8 cellular contexts compared by ENCODE assay signal in the genomic region with DNA sequence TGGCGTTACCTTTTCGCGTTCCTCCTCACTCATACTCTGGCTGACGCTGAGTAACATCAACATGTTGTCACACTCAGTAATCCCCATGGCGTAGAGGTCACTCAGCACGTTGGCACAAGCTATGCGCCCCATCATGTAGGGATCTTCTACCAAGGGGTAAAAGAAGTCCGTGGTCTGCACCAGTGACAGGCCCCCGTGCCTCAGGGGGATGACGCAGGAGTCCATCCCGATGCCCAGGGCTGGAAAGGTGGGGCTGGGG. TPM values are rescaled to one million over a fixed set of nuclear protein-coding genes. Genes with fewer than 3 reads are reported as not detected.
DNase-seq lines count a peak whose midpoint lies in the region; ATAC-seq and TF ChIP-seq lines count a peak whose summit lies in the region.

No MANE protein-coding gene starts in this region.

- no peak for DNase-seq in activated CD4-positive, alpha-beta T cell treated with anti-CD3 and anti-CD28 coated beads, Interleukin-2, amount 10 ng/mL, durations not matched to agents 7 days and 5 days
- no peak for DNase-seq in activated CD4-positive, alpha-beta T cell treated with anti-CD3 and anti-CD28 coated beads for 4 hours
- DNase-seq in activated CD4-positive, alpha-beta memory T cell treated with anti-CD3 and anti-CD28 coated beads for 36 hours = no peak
- DNase-seq in immature natural killer cell = no peak
- no peak for DNase-seq in thoracic aorta (ENCODE audit: low spot score)
- DNase-seq in stimulated activated CD4-positive, alpha-beta T cell treated with anti-CD3 and anti-CD28 coated beads, Interleukin-2, amount 100 ng/mL, for 24 hours = no peak
- no peak for DNase-seq in stimulated activated CD4-positive, alpha-beta T cell treated with anti-CD3 and anti-CD28 coated beads, Interleukin-2, amount 100 ng/mL, for 48 hours

- H3K36me3 ChIP-seq in thoracic aorta = no peaks in the 10 kb centered on the region

- H3K4me3 ChIP-seq in thoracic aorta = peak overlapping the region; percentile 82

- peaks cover 56% of the 10 kb centered on the region for H3K4me1 Mint-ChIP-seq in activated CD4-positive, alpha-beta T cell treated with anti-CD3 and anti-CD28 coated beads, Interleukin-2, amount 10 ng/mL, durations not matched to agents 7 days and 5 days
- peaks cover 33% of the 10 kb centered on the region for H3K4me1 Mint-ChIP-seq in activated CD4-positive, alpha-beta memory T cell treated with anti-CD3 and anti-CD28 coated beads for 36 hours (ENCODE audit: low read depth)
- H3K4me1 Mint-ChIP-seq in immature natural killer cell = peaks cover 37 to 44% of the 10 kb centered on the region in 2 donors

- H3K27ac Mint-ChIP-seq in activated CD4-positive, alpha-beta T cell treated with anti-CD3 and anti-CD28 coated beads, Interleukin-2, amount 10 ng/mL, durations not matched to agents 7 days and 5 days = peak overlapping the region; percentile 75
- peak overlapping the region; percentile 74 for H3K27ac Mint-ChIP-seq in activated CD4-positive, alpha-beta memory T cell treated with anti-CD3 and anti-CD28 coated beads for 36 hours
- H3K27ac Mint-ChIP-seq in immature natural killer cell = peak overlapping the region; percentile 62 to 86 (median 83)

- intact Hi-C loops in activated CD4-positive, alpha-beta memory T cell treated with anti-CD3 and anti-CD28 coated beads for 36 hours (cut with micrococcal nuclease) = loop anchor here (1.0 to 5.0 kb wide), 5 partner anchors 11 to 90 kb away; a partner anchor contains a TSS

- POLR2A ChIA-PET in activated CD4-positive, alpha-beta T cell treated with anti-CD3 and anti-CD28 coated beads, Interleukin-2, amount 10 ng/mL, durations not matched to agents 7 days and 5 days (lab: Charles Lee) = interaction anchor here (1.0 kb wide), 1 partner anchor 27 kb away, joined by 3 read pairs; no protein-coding TSS in a partner anchor
- POLR2A ChIA-PET in activated CD4-positive, alpha-beta memory T cell treated with anti-CD3 and anti-CD28 coated beads for 36 hours (lab: Charles Lee) = interaction anchor here (1.3 to 3.4 kb wide), 6 partner anchors 9 to 28 kb away, joined by 4 to 23 read pairs (median 6); a partner anchor contains a TSS

- TF ChIP-seq CTCF in thoracic aorta (IDR thresholded peaks at IDR 0.05) = no peak

- H3K36me3 Mint-ChIP-seq in activated CD4-positive, alpha-beta T cell treated with anti-CD3 and anti-CD28 coated beads, Interleukin-2, amount 10 ng/mL, durations not matched to agents 7 days and 5 days (ENCODE audit: low read depth) = peaks cover 32% of the 10 kb centered on the region
- peaks cover 27% of the 10 kb centered on the region for H3K36me3 Mint-ChIP-seq in activated CD4-positive, alpha-beta memory T cell treated with anti-CD3 and anti-CD28 coated beads for 36 hours
- peaks cover 6 to 14% (median 12%) of the 10 kb centered on the region in 3 donors for H3K36me3 Mint-ChIP-seq in immature natural killer cell

- H3K27ac ChIP-seq in thoracic aorta = peak overlapping the region; percentile 85 to 88

- H3K4me1 ChIP-seq in thoracic aorta (ENCODE audit: control insufficient read depth in 1 of 2, low read depth in 2 of 2) = peaks cover 9 to 20% of the 10 kb centered on the region in 2 donors

- no peaks in the 10 kb centered on the region for H3K9me3 Mint-ChIP-seq in activated CD4-positive, alpha-beta T cell treated with anti-CD3 and anti-CD28 coated beads, Interleukin-2, amount 10 ng/mL, durations not matched to agents 7 days and 5 days
- H3K9me3 Mint-ChIP-seq in activated CD4-positive, alpha-beta memory T cell treated with anti-CD3 and anti-CD28 coated beads for 36 hours = no peaks in the 10 kb centered on the region
- H3K9me3 Mint-ChIP-seq in immature natural killer cell = no peaks in the 10 kb centered on the region

- peak overlapping the region; percentile 88 for H3K4me3 Mint-ChIP-seq in activated CD4-positive, alpha-beta T cell treated with anti-CD3 and anti-CD28 coated beads, Interleukin-2, amount 10 ng/mL, durations not matched to agents 7 days and 5 days
- H3K4me3 Mint-ChIP-seq in activated CD4-positive, alpha-beta memory T cell treated with anti-CD3 and anti-CD28 coated beads for 36 hours = peak overlapping the region; percentile 90
- H3K4me3 Mint-ChIP-seq in immature natural killer cell = peak overlapping the region; percentile 83 to 96 (median 91)

- ATAC-seq in thoracic aorta (ENCODE audit: insufficient number of reproducible peaks, low FRiP score, low read depth) (no peak), HG02852 (IDR thresholded peaks at IDR 0.05; ENCODE audit: unreplicated experiment) (no peak)

- no peaks in the 10 kb centered on the region for H3K27me3 ChIP-seq in thoracic aorta (replicated peaks; ENCODE audit: insufficient read depth)

- H3K9me3 ChIP-seq in thoracic aorta = no peaks in the 10 kb centered on the region

- CTCF ChIA-PET in activated CD4-positive, alpha-beta T cell treated with anti-CD3 and anti-CD28 coated beads, Interleukin-2, amount 10 ng/mL, durations not matched to agents 7 days and 5 days (lab: Charles Lee) = interaction anchor here (0.5 to 2.4 kb wide), 5 partner anchors 12 to 340 kb away, joined by 3 to 9 read pairs (median 5); no protein-coding TSS in a partner anchor
- CTCF ChIA-PET in activated CD4-positive, alpha-beta memory T cell treated with anti-CD3 and anti-CD28 coated beads for 36 hours (lab: Charles Lee) = interaction anchor here (0.7 to 7.0 kb wide), 7 partner anchors 11 to 90 kb away, joined by 3 to 63 read pairs (median 3); a partner anchor contains a TSS

- H3K27me3 Mint-ChIP-seq in activated CD4-positive, alpha-beta T cell treated with anti-CD3 and anti-CD28 coated beads, Interleukin-2, amount 10 ng/mL, durations not matched to agents 7 days and 5 days = no peaks in the 10 kb centered on the region
- H3K27me3 Mint-ChIP-seq in activated CD4-positive, alpha-beta memory T cell treated with anti-CD3 and anti-CD28 coated beads for 36 hours = no peaks in the 10 kb centered on the region
- peaks cover 5 to 7% (median 6%) of the 10 kb centered on the region in 3 donors for H3K27me3 Mint-ChIP-seq in immature natural killer cell (ENCODE audit: low read depth in 3 of 3)

RNA-seq across cellular contexts. Expression of a gene that starts 0.6 kb away (rescaled TPM):
- total RNA-seq in activated CD4-positive, alpha-beta T cell treated with anti-CD3 and anti-CD28 coated beads, Interleukin-2, amount 10 ng/mL, durations not matched to agents 7 days and 5 days = 10 to 100 TPM; 52.2 to 58.9 TPM
- total RNA-seq in activated CD4-positive, alpha-beta memory T cell treated with anti-CD3 and anti-CD28 coated beads for 36 hours = 10 to 100 TPM; 61.4 to 61.7 TPM
- 10 to 100 TPM; 63.6 to 92.2 (median 80.3) TPM for polyA plus RNA-seq in immature natural killer cell
- 10 to 100 TPM; 18.1 to 30.3 TPM for total RNA-seq in thoracic aorta

RNA-seq across cellular contexts. Expression of a gene that starts 15.2 kb away (rescaled TPM):
- 10 to 100 TPM; 48.4 to 51.4 TPM for total RNA-seq in activated CD4-positive, alpha-beta T cell treated with anti-CD3 and anti-CD28 coated beads, Interleukin-2, amount 10 ng/mL, durations not matched to agents 7 days and 5 days
- total RNA-seq in activated CD4-positive, alpha-beta memory T cell treated with anti-CD3 and anti-CD28 coated beads for 36 hours = 10 to 100 TPM; 87.5 to 96.6 TPM
- polyA plus RNA-seq in immature natural killer cell = 100 to 1,000 TPM in 1 of 3 donors, 10 to 100 TPM in 2; 64.5 to 101 (median 73.3) TPM
- total RNA-seq in thoracic aorta = 10 to 100 TPM; 16.7 to 24.0 TPM

RNA-seq across cellular contexts. Expression of a gene that starts 27.5 kb away (rescaled TPM):
- total RNA-seq in activated CD4-positive, alpha-beta T cell treated with anti-CD3 and anti-CD28 coated beads, Interleukin-2, amount 10 ng/mL, durations not matched to agents 7 days and 5 days = 100 to 1,000 TPM; 521 to 598 TPM
- total RNA-seq in activated CD4-positive, alpha-beta memory T cell treated with anti-CD3 and anti-CD28 coated beads for 36 hours = 100 to 1,000 TPM; 218 to 226 TPM
- 100 to 1,000 TPM; 218 to 488 (median 238) TPM for polyA plus RNA-seq in immature natural killer cell
- 1 to 10 TPM; 3.2 to 5.4 TPM for total RNA-seq in thoracic aorta

RNA-seq across cellular contexts. Expression of a gene that starts 37.7 kb away (rescaled TPM):
- total RNA-seq in activated CD4-positive, alpha-beta T cell treated with anti-CD3 and anti-CD28 coated beads, Interleukin-2, amount 10 ng/mL, durations not matched to agents 7 days and 5 days = 1 to 10 TPM; 3.4 to 3.7 TPM
- total RNA-seq in activated CD4-positive, alpha-beta memory T cell treated with anti-CD3 and anti-CD28 coated beads for 36 hours = 1 to 10 TPM; 5.4 to 5.7 TPM
- polyA plus RNA-seq in immature natural killer cell = 1 to 10 TPM in 2 of 3 donors, not detected in 1; 2.8 to 3.2 TPM
- 10 to 100 TPM; 21.8 to 25.7 TPM for total RNA-seq in thoracic aorta

RNA-seq across cellular contexts. Expression of a gene that starts 49.9 kb away (rescaled TPM):
- total RNA-seq in activated CD4-positive, alpha-beta T cell treated with anti-CD3 and anti-CD28 coated beads, Interleukin-2, amount 10 ng/mL, durations not matched to agents 7 days and 5 days = 10 to 100 TPM; 13.7 to 13.9 TPM
- 10 to 100 TPM; 13.1 to 13.6 TPM for total RNA-seq in activated CD4-positive, alpha-beta memory T cell treated with anti-CD3 and anti-CD28 coated beads for 36 hours
- polyA plus RNA-seq in immature natural killer cell = 1 to 10 TPM; 4.2 to 9.3 (median 5.7) TPM
- 10 to 100 TPM; 10.9 to 11.1 TPM for total RNA-seq in thoracic aorta

Comparison
In these comparisons a context has a peak if more than half of its experiments do, and no peak if none do; other contexts are left out.
1. RNA of a gene that starts 27.5 kb away (total RNA-seq): 521 to 598 TPM in activated CD4-positive, alpha-beta T cell treated with anti-CD3 and anti-CD28 coated beads, Interleukin-2, amount 10 ng/mL, durations not matched to agents 7 days and 5 days and 218 to 226 TPM in activated CD4-positive, alpha-beta memory T cell treated with anti-CD3 and anti-CD28 coated beads for 36 hours; 3.2 to 5.4 TPM in thoracic aorta; every median in the first group is over 10 times any median in the second.
2. Peak in every context shown above with its lines, with median percentiles within 50 percentile points of each other: H3K27ac Mint-ChIP-seq and H3K4me3 Mint-ChIP-seq.